ENCODE assay signal across 11 cellular contexts in the genomic region with DNA sequence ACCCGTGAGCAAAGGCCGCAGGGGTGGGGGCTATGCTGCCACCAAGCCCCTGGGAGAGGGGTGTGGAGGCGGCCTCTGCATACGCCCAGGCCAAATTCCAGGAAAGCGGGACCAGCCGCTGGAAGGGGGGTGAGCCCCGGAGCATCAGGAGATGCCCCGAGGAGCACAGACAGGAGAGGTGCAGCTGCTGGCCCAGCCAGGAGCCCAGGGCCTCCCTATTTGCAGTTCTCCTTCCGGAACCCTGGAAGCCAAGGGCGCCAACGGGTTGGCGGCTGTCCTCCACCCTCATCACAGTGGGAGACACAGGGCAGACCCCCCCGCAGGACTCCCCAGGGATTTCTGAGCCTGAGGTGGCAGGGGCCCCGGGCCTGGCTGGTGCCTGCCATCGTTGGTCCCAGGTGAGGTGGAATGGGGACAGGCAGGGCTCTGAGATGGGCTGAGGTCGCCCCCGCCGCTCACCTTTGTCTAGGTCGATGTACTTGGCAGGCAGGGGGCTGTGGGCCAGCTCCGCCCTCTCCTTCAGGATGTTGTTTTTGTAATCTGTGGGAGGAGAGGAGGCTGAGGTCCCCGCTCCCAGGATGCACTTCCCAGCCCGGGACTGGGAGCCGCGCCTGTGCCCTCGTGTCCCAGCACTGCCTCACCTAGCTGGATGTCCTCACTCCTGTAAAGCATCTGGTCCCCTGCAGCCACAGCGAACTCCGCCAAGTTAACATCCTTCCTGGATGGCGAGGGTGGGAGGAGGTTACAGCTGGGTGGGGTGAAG. TPM values are rescaled to one million over a fixed set of nuclear protein-coding genes. Genes with fewer than 3 reads are reported as not detected.
DNase-seq lines count a peak whose midpoint lies in the region; ATAC-seq and TF ChIP-seq lines count a peak whose summit lies in the region.
"Had no signal": no experiment of that assay in that cellular context is flagged by ENCODE, and none has a peak within 500 bp of the region (broad histone marks: within the 10 kb centered on the region; RNA-seq: fewer than 3 reads in every experiment).

No MANE protein-coding gene starts in this region.

- DNase-seq in GM23248, result no peak
- DNase-seq in naive thymus-derived CD4-positive, alpha-beta T cell, result no peak
- no peak for DNase-seq in hepatocyte (ENCODE audit: low spot score)
- DNase-seq in activated CD4-positive, CD25-positive, alpha-beta regulatory T cell (lab: John Stamatoyannopoulos, UW), result no peak
- DNase-seq in HuH-7 (ENCODE audit: low spot score), result no peak
- DNase-seq in endothelial cell (ENCODE audit: low spot score), result no peak
- DNase-seq: anterior cingulate cortex, nucleus accumbens had no signal

- H3K4me3 ChIP-seq in BLaER1 treated with 17β-estradiol and CSF1 and Interleukin-3, amounts not matched to agents 10 nM and 100 nM, result peak overlapping the region in 1 of 10 experiments; percentile 1; a peak in 1 of 20 replicates
- H3K4me3 ChIP-seq in GM23248 (no peak overlapping the region), hepatocyte (no peak overlapping the region)
- H3K4me3 ChIP-seq in naive thymus-derived CD4-positive, alpha-beta T cell (ENCODE audit: low read length), result no peak overlapping the region

- peaks cover 0 to 2% (median 0%) of the 10 kb centered on the region in 5 donors for H3K36me3 Mint-ChIP-seq in naive thymus-derived CD4-positive, alpha-beta T cell
- H3K36me3 Mint-ChIP-seq in endothelial cell (ENCODE audit: low read depth, unreplicated experiment), result peaks cover 6% of the 10 kb centered on the region

- no peaks in the 10 kb centered on the region for H3K36me3 ChIP-seq in BLaER1 treated with 17β-estradiol and CSF1 and Interleukin-3, amounts not matched to agents 10 nM and 100 nM
- peaks cover 6% of the 10 kb centered on the region; the same call in 1 of the 2 replicates for H3K36me3 ChIP-seq in GM23248 (ENCODE audit: low read depth)
- H3K36me3 ChIP-seq in naive thymus-derived CD4-positive, alpha-beta T cell (ENCODE audit: control insufficient read depth in 2 of 3, insufficient read depth in 3 of 3, low read length in 3 of 3), result no peaks in the 10 kb centered on the region
- H3K36me3 ChIP-seq in hepatocyte (replicated peaks; ENCODE audit: insufficient read depth, low read depth), result no peaks in the 10 kb centered on the region

- H3K9ac ChIP-seq in BLaER1 treated with 17β-estradiol and CSF1 and Interleukin-3, amounts not matched to agents 10 nM and 100 nM, result peak overlapping the region in 1 of 11 experiments; percentile 15; a peak in 1 of 22 replicates
- H3K9ac ChIP-seq in GM23248, result peak overlapping the region; percentile 24; the same call in 1 of the 2 replicates
- H3K9ac ChIP-seq: KMS-11 had no signal

- H3K9me3 ChIP-seq in BLaER1 treated with 17β-estradiol and CSF1 and Interleukin-3, amounts not matched to agents 10 nM and 100 nM (replicated peaks in 1 of 11), result no peaks in the 10 kb centered on the region
- no peaks in the 10 kb centered on the region for H3K9me3 ChIP-seq in GM23248 (ENCODE audit: low read depth)
- no peaks in the 10 kb centered on the region for H3K9me3 ChIP-seq in naive thymus-derived CD4-positive, alpha-beta T cell (ENCODE audit: control insufficient read depth in 2 of 3, low read length in 3 of 3)
- H3K9me3 ChIP-seq in hepatocyte (ENCODE audit: low read depth), result no peaks in the 10 kb centered on the region

- H3K79me2 ChIP-seq in GM23248 (ENCODE audit: insufficient read depth) (peaks cover 72% of the 10 kb centered on the region), hepatocyte (peaks cover 44% of the 10 kb centered on the region)

- no peak for ATAC-seq in naive thymus-derived CD4-positive, alpha-beta T cell

- peaks cover 23 to 55% (median 49%) of the 10 kb centered on the region in 10 experiments for H3K4me1 ChIP-seq in BLaER1 treated with 17β-estradiol and CSF1 and Interleukin-3, amounts not matched to agents 10 nM and 100 nM
- peaks cover 14% of the 10 kb centered on the region; the same call in 1 of the 2 replicates for H3K4me1 ChIP-seq in GM23248 (ENCODE audit: insufficient read depth)
- H3K4me1 ChIP-seq in naive thymus-derived CD4-positive, alpha-beta T cell (ENCODE audit: control insufficient read depth in 2 of 2, insufficient read depth in 2 of 2, low read length in 2 of 2), result peaks cover 0 to 12% of the 10 kb centered on the region in 2 donors
- H3K4me1 ChIP-seq in hepatocyte (ENCODE audit: insufficient read depth), result peaks cover 29% of the 10 kb centered on the region

- POLR2A ChIA-PET in naive thymus-derived CD4-positive, alpha-beta T cell (lab: Charles Lee), result interaction anchor here (0.7 to 2.8 kb wide), 7 partner anchors 16 to 251 kb away, joined by 3 to 9 read pairs (median 3); partner anchors contain the start of gene AURKAIP1

- H3K27me3 Mint-ChIP-seq in naive thymus-derived CD4-positive, alpha-beta T cell, result peaks cover 0 to 31% (median 9%) of the 10 kb centered on the region in 5 donors
- peaks cover 21% of the 10 kb centered on the region for H3K27me3 Mint-ChIP-seq in endothelial cell (ENCODE audit: unreplicated experiment)

- no peak overlapping the region for H3K27ac ChIP-seq in BLaER1 treated with 17β-estradiol and CSF1 and Interleukin-3, amounts not matched to agents 10 nM and 100 nM
- H3K27ac ChIP-seq in GM23248 (0 out of 2 replicates have a peak overlapping the region, but pooled peaks have one; percentile 15), VCaP (peak overlapping the region; percentile 64), hepatocyte (no peak overlapping the region)
- no peak overlapping the region for H3K27ac ChIP-seq in naive thymus-derived CD4-positive, alpha-beta T cell (ENCODE audit: low read depth, low read length)
- H3K27ac ChIP-seq: KMS-11 had no signal

- no peak overlapping the region for H2AFZ ChIP-seq in GM23248
- no peak overlapping the region for H2AFZ ChIP-seq in hepatocyte

- peak overlapping the region in 7 of 10 donors; percentile 6 to 84 (median 41) for H3K4me3 Mint-ChIP-seq in naive thymus-derived CD4-positive, alpha-beta T cell
- no peak overlapping the region for H3K4me3 Mint-ChIP-seq in endothelial cell (ENCODE audit: unreplicated experiment)

- H3K4me2 ChIP-seq in BLaER1 treated with 17β-estradiol and CSF1 and Interleukin-3, amounts not matched to agents 10 nM and 100 nM, result peak overlapping the region in 9 of 11 experiments; percentile 42 to 85 (median 77); a peak in 18 of 22 replicates
- H3K4me2 ChIP-seq in GM23248 (ENCODE audit: unreplicated experiment), result peak overlapping the region; percentile 21
- no peak overlapping the region for H3K4me2 ChIP-seq in hepatocyte
- H3K4me2 ChIP-seq: KMS-11 had no signal

- peaks cover 35 to 54% (median 43%) of the 10 kb centered on the region in 11 experiments for H3K27me3 ChIP-seq in BLaER1 treated with 17β-estradiol and CSF1 and Interleukin-3, amounts not matched to agents 10 nM and 100 nM
- H3K27me3 ChIP-seq in GM23248 (replicated peaks; ENCODE audit: insufficient read depth) (no peaks in the 10 kb centered on the region), hepatocyte (no peaks in the 10 kb centered on the region)
- H3K27me3 ChIP-seq in naive thymus-derived CD4-positive, alpha-beta T cell (ENCODE audit: control insufficient read depth in 2 of 2, insufficient read depth in 2 of 2, low read length in 2 of 2), result peaks cover 0 to 9% of the 10 kb centered on the region in 2 donors

- peaks cover 0 to 44% (median 32%) of the 10 kb centered on the region in 11 experiments; a peak in 16 of 22 replicates for H4K20me1 ChIP-seq in BLaER1 treated with 17β-estradiol and CSF1 and Interleukin-3, amounts not matched to agents 10 nM and 100 nM
- H4K20me1 ChIP-seq in GM23248 (ENCODE audit: insufficient read depth), result no peaks in the 10 kb centered on the region; the same call in 1 of the 2 replicates
- H4K20me1 ChIP-seq in hepatocyte (ENCODE audit: insufficient read depth, poor library complexity, severe bottlenecking), result peaks cover 16% of the 10 kb centered on the region

- 83 to 85% methylated on average over 21 to 28 of the region's 28 CpGs for WGBS in GM23248 (ENCODE audit: low coverage in 1 of 2, low lambda C conversion rate in 2 of 2, missing lambda C conversion rate in 2 of 2), 2 experiments
- WGBS in hepatocyte (ENCODE audit: low lambda C conversion rate, missing lambda C conversion rate), result 72% methylated on average over 22 of the region's 28 CpGs

- CTCF ChIA-PET in naive thymus-derived CD4-positive, alpha-beta T cell (lab: Charles Lee), result no interaction called here

- in situ Hi-C loops in GM23248 (cut with MboI), result no loop called here

- peaks cover 28% of the 10 kb centered on the region for H3F3A ChIP-seq in GM23248 (ENCODE audit: insufficient read depth)

- H3K9me3 Mint-ChIP-seq in naive thymus-derived CD4-positive, alpha-beta T cell, result peaks cover 0 to 3% (median 0%) of the 10 kb centered on the region in 11 donors
- no peaks in the 10 kb centered on the region for H3K9me3 Mint-ChIP-seq in endothelial cell (ENCODE audit: unreplicated experiment)

- intact Hi-C loops in naive thymus-derived CD4-positive, alpha-beta T cell (cut with micrococcal nuclease), result no loop called here

- H3K9me2 ChIP-seq in GM23248 (ENCODE audit: insufficient read depth) (no peaks in the 10 kb centered on the region), hepatocyte (replicated peaks; ENCODE audit: insufficient read depth) (no peaks in the 10 kb centered on the region)

- peaks cover 0 to 20% (median 11%) of the 10 kb centered on the region in 7 donors for H3K4me1 Mint-ChIP-seq in naive thymus-derived CD4-positive, alpha-beta T cell
- H3K4me1 Mint-ChIP-seq in endothelial cell (ENCODE audit: unreplicated experiment), result peaks cover 4% of the 10 kb centered on the region

- TF ChIP-seq CTCF in VCaP (conservative IDR thresholded peaks at IDR 0.05), result no peak
- TF ChIP-seq CTCF in hepatocyte (IDR thresholded peaks at IDR 0.05; ENCODE audit: poor library complexity), result no peak
- TF ChIP-seq CTCF in endothelial cell (IDR thresholded peaks at IDR 0.05; ENCODE audit: unreplicated experiment), result no peak

- H3K27ac Mint-ChIP-seq in naive thymus-derived CD4-positive, alpha-beta T cell, result peak overlapping the region in 1 of 9 donors; percentile 25
- no peak overlapping the region for H3K27ac Mint-ChIP-seq in endothelial cell (ENCODE audit: unreplicated experiment)

RNA-seq across cellular contexts. Expression of gene DVL1, which starts 4.4 kb away (rescaled TPM):
- 113 and 119 TPM in 2 replicates for total RNA-seq in GM23248 (2014; rRNA removed; shearing (Covaris generic))
- polyA plus RNA-seq in GM23248 (2016; fragmentation: Nextera tagmentation; extraction: Ambion mirVana), result 8.6 and 9.9 TPM in 2 replicates
- total RNA-seq in naive thymus-derived CD4-positive, alpha-beta T cell, result 10 to 100 TPM; 40.2 to 54.9 (median 45.9) TPM
- 1 to 10 TPM in 1 of 2 donors, under 1 TPM in 1; 0.78 to 1.1 TPM for polyA plus RNA-seq in naive thymus-derived CD4-positive, alpha-beta T cell
- 58.0 and 61.6 TPM in 2 replicates for total RNA-seq in hepatocyte
- polyA plus RNA-seq in hepatocyte, result 49.1 and 50.5 TPM in 2 replicates
- total RNA-seq in endothelial cell (ENCODE audit: unreplicated experiment), result 26.7 TPM

RNA-seq across cellular contexts. Expression of gene MXRA8, which starts 4.8 kb away (rescaled TPM):
- total RNA-seq in GM23248 (2014; rRNA removed; shearing (Covaris generic)), result 1,040 and 1,228 TPM in 2 replicates
- polyA plus RNA-seq in GM23248 (2016; fragmentation: Nextera tagmentation; extraction: Ambion mirVana) (584 and 609 TPM in 2 replicates), hepatocyte (242 and 261 TPM in 2 replicates)
- 1 to 10 TPM in 3 of 5 experiments, under 1 TPM in 2; 0.39 to 2.2 (median 1.0) TPM for total RNA-seq in naive thymus-derived CD4-positive, alpha-beta T cell
- under 1 TPM; 0.41 to 0.66 TPM for polyA plus RNA-seq in naive thymus-derived CD4-positive, alpha-beta T cell
- total RNA-seq in hepatocyte (138 and 155 TPM in 2 replicates), endothelial cell (ENCODE audit: unreplicated experiment) (0.64 TPM)

RNA-seq across cellular contexts. Expression of gene AURKAIP1, which starts 21.4 kb away (rescaled TPM):
- 118 and 120 TPM in 2 replicates for total RNA-seq in GM23248 (2014; rRNA removed; shearing (Covaris generic))
- polyA plus RNA-seq in GM23248 (2016; fragmentation: Nextera tagmentation; extraction: Ambion mirVana) (216 and 218 TPM in 2 replicates), hepatocyte (238 and 246 TPM in 2 replicates)
- total RNA-seq in naive thymus-derived CD4-positive, alpha-beta T cell, result 100 to 1,000 TPM in 1 of 5 experiments, 10 to 100 TPM in 4; 53.8 to 107 (median 64.5) TPM
- polyA plus RNA-seq in naive thymus-derived CD4-positive, alpha-beta T cell, result 100 to 1,000 TPM; 135 to 160 TPM
- total RNA-seq in hepatocyte (92.9 and 105 TPM in 2 replicates), endothelial cell (ENCODE audit: unreplicated experiment) (128 TPM)

RNA-seq across cellular contexts. Expression of gene TAS1R3, which starts 22.5 kb away (rescaled TPM):
- total RNA-seq in GM23248 (2014; rRNA removed; shearing (Covaris generic)), result 0.54 TPM in 1 of 2 replicates, not detected in the other
- polyA plus RNA-seq in GM23248 (2016; fragmentation: Nextera tagmentation; extraction: Ambion mirVana) (0.24 TPM in 1 of 2 replicates, not detected in the other), hepatocyte (0.42 and 1.0 TPM in 2 replicates)
- 1 to 10 TPM; 1.1 to 2.6 (median 1.8) TPM for total RNA-seq in naive thymus-derived CD4-positive, alpha-beta T cell
- polyA plus RNA-seq in naive thymus-derived CD4-positive, alpha-beta T cell, result under 1 TPM in 1 of 2 donors, not detected in 1; 0.32 TPM
- total RNA-seq in hepatocyte (0.17 TPM in 1 of 2 replicates, not detected in the other), endothelial cell (ENCODE audit: unreplicated experiment) (1.2 TPM)

RNA-seq across cellular contexts. Expression of gene CPTP, which starts 29.0 kb away (rescaled TPM):
- 30.5 and 39.0 TPM in 2 replicates for total RNA-seq in GM23248 (2014; rRNA removed; shearing (Covaris generic))
- 28.0 and 33.2 TPM in 2 replicates for polyA plus RNA-seq in GM23248 (2016; fragmentation: Nextera tagmentation; extraction: Ambion mirVana)
- total RNA-seq in naive thymus-derived CD4-positive, alpha-beta T cell, result 10 to 100 TPM; 11.5 to 29.3 (median 19.1) TPM
- 10 to 100 TPM; 17.7 to 26.5 TPM for polyA plus RNA-seq in naive thymus-derived CD4-positive, alpha-beta T cell
- total RNA-seq in hepatocyte, result 12.8 and 22.9 TPM in 2 replicates
- 43.2 and 45.6 TPM in 2 replicates for polyA plus RNA-seq in hepatocyte
- total RNA-seq in endothelial cell (ENCODE audit: unreplicated experiment), result 26.0 TPM

Comparison
In these comparisons a context has a peak if more than half of its experiments do, and no peak if none do; other contexts are left out.
1. H3K27ac ChIP-seq: peak in GM23248 (single experiment) and VCaP (single experiment); none in BLaER1 treated with 17β-estradiol and CSF1 and Interleukin-3, amounts not matched to agents 10 nM and 100 nM (0 of 11), naive thymus-derived CD4-positive, alpha-beta T cell (single experiment) and hepatocyte (single experiment).
2. RNA of gene MXRA8, which starts 4.8 kb away (total RNA-seq): 1,040 to 1,228 TPM in GM23248 and 138 to 155 TPM in hepatocyte; 0.39 to 2.2 TPM in naive thymus-derived CD4-positive, alpha-beta T cell and 0.64 TPM in endothelial cell (single experiment); every median in the first group is over 10 times any median in the second.